ENCODE assay signal across 8 cellular contexts in the genomic region with DNA sequence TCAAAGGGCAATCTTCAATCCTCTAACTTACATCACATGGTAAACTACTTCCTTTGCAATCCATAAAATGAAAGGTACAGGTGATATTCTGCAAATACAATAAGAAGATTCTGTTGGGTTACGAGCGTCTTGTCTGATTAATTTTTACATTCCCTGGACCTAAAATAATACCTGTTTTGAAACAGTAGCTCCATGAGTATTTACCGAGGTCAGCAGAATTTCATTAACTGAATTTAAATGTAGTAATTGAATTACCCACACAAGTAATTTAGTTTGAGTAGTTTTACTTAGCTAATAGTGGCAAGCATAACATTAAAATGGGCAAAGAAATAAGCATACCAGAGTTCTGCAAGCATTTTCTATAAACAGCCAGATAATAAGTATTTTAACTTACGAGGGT.
"Had no signal": no experiment of that assay in that cellular context is flagged by ENCODE, and none has a peak within 500 bp of the region (broad histone marks: within the 10 kb centered on the region; RNA-seq: fewer than 3 reads in every experiment).

No MANE protein-coding gene starts in this region.

- FAIRE-seq: HTR-8/SVneo, K562 had no signal

- H3K36me3 ChIP-seq: HAP-1 had no signal

- H3K4me1 Mint-ChIP-seq: GM23338 had no signal

- H2AFZ ChIP-seq: GM23338 had no signal

- H3K4me3 ChIP-seq: GM23338, HAP-1, K562 had no signal

- H3K27ac Mint-ChIP-seq: GM23338, HFFc6 had no signal

- H3K4me3 Mint-ChIP-seq: GM23338, HFFc6 had no signal

- H3K4me2 ChIP-seq: GM23338 had no signal

- ATAC-seq: HCT116, K562 had no signal

- H3K9me3 ChIP-seq: HAP-1 had no signal

- DNase-seq: H7, HFFc6, KG1 had no signal
